In genomic region chr4:185689407-185689806, GRCh38 we compare ENCODE assay signal across 1 cellular context.
TF ChIP-seq lines count a peak whose summit lies in the region.

No MANE protein-coding gene starts in this region.

TF ChIP-seq in H1, 55 proteins besides CTCF, POLR2A, EP300 and RAD21 (continued from another document):
- no peak for TF ChIP-seq EGR1 (IDR thresholded peaks at IDR 0.05; ENCODE audit: borderline replicate concordance, low read depth, low read length)
